ENCODE assay signal across 1 cellular context in the genomic region with DNA sequence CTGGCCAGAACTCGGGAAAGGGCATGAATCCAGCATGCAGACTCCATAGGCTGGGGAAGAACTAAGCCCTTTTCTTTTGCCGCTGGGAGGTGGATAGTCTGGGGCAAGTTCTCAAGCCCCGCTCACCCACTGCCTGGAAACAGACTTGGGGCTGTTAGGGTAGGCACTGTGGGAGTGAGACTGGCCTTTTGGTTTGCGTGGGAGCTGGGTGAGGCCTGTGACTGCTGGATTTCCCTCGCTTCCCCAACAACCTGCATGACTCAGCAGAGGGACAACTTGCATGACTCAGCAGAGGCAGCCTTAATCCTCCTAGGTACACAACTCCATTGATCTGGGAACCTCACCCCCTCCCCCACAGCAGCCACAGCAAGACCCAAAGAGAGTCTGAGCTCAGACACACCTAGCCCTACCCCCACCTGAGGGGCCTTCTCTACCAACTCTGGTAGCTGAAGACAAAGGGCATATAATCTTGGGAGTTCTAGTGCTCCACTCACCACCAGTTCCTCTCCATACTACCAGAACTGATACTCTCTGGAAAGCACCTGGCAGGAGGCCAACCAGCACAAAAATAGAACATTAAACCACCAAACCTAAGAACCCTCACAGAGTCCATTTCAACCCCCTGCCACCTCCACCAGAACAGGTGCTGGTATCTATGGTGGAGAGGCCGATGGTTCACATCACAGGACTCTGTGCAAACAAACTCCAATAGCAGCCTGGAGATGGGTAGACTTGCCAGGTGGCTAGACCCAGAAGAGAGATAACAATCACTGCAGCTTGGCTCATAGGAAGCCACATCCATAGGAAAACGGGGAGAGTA.
A peak's percentile ranks its signal among the peaks of the same experiment; 100 is the strongest.
TF ChIP-seq lines count a peak whose summit lies in the region.

No MANE protein-coding gene starts in this region.

TF ChIP-seq in K562, 482 proteins besides CTCF, POLR2A, EP300 and RAD21 (continued from another document and continues in another):
- TF ChIP-seq, protein P1, sequence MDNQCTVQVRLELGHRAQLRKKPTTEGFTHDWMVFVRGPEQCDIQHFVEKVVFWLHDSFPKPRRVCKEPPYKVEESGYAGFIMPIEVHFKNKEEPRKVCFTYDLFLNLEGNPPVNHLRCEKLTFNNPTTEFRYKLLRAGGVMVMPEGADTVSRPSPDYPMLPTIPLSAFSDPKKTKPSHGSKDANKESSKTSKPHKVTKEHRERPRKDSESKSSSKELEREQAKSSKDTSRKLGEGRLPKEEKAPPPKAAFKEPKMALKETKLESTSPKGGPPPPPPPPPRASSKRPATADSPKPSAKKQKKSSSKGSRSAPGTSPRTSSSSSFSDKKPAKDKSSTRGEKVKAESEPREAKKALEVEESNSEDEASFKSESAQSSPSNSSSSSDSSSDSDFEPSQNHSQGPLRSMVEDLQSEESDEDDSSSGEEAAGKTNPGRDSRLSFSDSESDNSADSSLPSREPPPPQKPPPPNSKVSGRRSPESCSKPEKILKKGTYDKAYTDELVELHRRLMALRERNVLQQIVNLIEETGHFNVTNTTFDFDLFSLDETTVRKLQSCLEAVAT (IDR thresholded peaks at IDR 0.05), result no peak; a peak in 1 of 4 replicates
- TF ChIP-seq ZNF133 (CRISPR knock-in tag; IDR thresholded peaks at IDR 0.05), result no peak
- peak; percentile 82 for TF ChIP-seq ZEB2 (IDR thresholded peaks at IDR 0.05)
- TF ChIP-seq DPF2 (IDR thresholded peaks at IDR 0.05), result peak; percentile 96
- no peak for TF ChIP-seq SRSF9 (IDR thresholded peaks at IDR 0.05; ENCODE audit: borderline replicate concordance, low read depth, low read length)
- TF ChIP-seq, protein P2, sequence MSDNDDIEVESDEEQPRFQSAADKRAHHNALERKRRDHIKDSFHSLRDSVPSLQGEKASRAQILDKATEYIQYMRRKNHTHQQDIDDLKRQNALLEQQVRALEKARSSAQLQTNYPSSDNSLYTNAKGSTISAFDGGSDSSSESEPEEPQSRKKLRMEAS (CRISPR knock-in tag; IDR thresholded peaks at IDR 0.05), result no peak
- no peak for TF ChIP-seq ASH1L (IDR thresholded peaks at IDR 0.05; ENCODE audit: borderline replicate concordance, low read depth, partially characterized antibody)
- no peak for TF ChIP-seq BRF1 (IDR thresholded peaks at IDR 0.05; ENCODE audit: borderline replicate concordance, extremely low read depth, insufficient read length)
- 0 out of 2 replicates have a peak, but pooled peaks have one; percentile 55 for TF ChIP-seq MTA1 (IDR thresholded peaks at IDR 0.05; ENCODE audit: borderline replicate concordance)
- no peak for TF ChIP-seq TSC22D4 (tag; IDR thresholded peaks at IDR 0.05)
- peak; percentile 42; the same call in 1 of the 2 replicates for TF ChIP-seq CREM (IDR thresholded peaks at IDR 0.05; ENCODE audit: low read depth)
- TF ChIP-seq, protein P3, sequence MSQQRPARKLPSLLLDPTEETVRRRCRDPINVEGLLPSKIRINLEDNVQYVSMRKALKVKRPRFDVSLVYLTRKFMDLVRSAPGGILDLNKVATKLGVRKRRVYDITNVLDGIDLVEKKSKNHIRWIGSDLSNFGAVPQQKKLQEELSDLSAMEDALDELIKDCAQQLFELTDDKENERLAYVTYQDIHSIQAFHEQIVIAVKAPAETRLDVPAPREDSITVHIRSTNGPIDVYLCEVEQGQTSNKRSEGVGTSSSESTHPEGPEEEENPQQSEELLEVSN (IDR thresholded peaks at IDR 0.05; ENCODE audit: borderline replicate concordance in 1 of 2, extremely low read depth in 1 of 2, insufficient read depth in 1 of 2, insufficient read length in 1 of 2, low read depth in 1 of 2, low read length in 1 of 2, poor library complexity in 1 of 2, severe bottlenecking in 1 of 2), result peak; percentile 73 to 80
- TF ChIP-seq, protein P4, sequence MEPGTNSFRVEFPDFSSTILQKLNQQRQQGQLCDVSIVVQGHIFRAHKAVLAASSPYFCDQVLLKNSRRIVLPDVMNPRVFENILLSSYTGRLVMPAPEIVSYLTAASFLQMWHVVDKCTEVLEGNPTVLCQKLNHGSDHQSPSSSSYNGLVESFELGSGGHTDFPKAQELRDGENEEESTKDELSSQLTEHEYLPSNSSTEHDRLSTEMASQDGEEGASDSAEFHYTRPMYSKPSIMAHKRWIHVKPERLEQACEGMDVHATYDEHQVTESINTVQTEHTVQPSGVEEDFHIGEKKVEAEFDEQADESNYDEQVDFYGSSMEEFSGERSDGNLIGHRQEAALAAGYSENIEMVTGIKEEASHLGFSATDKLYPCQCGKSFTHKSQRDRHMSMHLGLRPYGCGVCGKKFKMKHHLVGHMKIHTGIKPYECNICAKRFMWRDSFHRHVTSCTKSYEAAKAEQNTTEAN (CRISPR knock-in tag; IDR thresholded peaks at IDR 0.05), result no peak
- TF ChIP-seq, protein P5, sequence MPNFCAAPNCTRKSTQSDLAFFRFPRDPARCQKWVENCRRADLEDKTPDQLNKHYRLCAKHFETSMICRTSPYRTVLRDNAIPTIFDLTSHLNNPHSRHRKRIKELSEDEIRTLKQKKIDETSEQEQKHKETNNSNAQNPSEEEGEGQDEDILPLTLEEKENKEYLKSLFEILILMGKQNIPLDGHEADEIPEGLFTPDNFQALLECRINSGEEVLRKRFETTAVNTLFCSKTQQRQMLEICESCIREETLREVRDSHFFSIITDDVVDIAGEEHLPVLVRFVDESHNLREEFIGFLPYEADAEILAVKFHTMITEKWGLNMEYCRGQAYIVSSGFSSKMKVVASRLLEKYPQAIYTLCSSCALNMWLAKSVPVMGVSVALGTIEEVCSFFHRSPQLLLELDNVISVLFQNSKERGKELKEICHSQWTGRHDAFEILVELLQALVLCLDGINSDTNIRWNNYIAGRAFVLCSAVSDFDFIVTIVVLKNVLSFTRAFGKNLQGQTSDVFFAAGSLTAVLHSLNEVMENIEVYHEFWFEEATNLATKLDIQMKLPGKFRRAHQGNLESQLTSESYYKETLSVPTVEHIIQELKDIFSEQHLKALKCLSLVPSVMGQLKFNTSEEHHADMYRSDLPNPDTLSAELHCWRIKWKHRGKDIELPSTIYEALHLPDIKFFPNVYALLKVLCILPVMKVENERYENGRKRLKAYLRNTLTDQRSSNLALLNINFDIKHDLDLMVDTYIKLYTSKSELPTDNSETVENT (CRISPR knock-in tag; IDR thresholded peaks at IDR 0.05), result no peak
- TF ChIP-seq NR4A1 (CRISPR knock-in tag; IDR thresholded peaks at IDR 0.05), result no peak
- no peak; the same call in 1 of the 2 replicates for TF ChIP-seq NR4A1 (tag; IDR thresholded peaks at IDR 0.05)
- TF ChIP-seq, protein P6, sequence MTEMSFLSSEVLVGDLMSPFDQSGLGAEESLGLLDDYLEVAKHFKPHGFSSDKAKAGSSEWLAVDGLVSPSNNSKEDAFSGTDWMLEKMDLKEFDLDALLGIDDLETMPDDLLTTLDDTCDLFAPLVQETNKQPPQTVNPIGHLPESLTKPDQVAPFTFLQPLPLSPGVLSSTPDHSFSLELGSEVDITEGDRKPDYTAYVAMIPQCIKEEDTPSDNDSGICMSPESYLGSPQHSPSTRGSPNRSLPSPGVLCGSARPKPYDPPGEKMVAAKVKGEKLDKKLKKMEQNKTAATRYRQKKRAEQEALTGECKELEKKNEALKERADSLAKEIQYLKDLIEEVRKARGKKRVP (CRISPR knock-in tag; IDR thresholded peaks at IDR 0.05), result no peak
- no peak for TF ChIP-seq FOXJ3 (CRISPR knock-in tag; IDR thresholded peaks at IDR 0.05)
- no peak for TF ChIP-seq MED1 (CRISPR knock-in tag; IDR thresholded peaks at IDR 0.05; ENCODE audit: borderline replicate concordance)
- TF ChIP-seq, protein P7, sequence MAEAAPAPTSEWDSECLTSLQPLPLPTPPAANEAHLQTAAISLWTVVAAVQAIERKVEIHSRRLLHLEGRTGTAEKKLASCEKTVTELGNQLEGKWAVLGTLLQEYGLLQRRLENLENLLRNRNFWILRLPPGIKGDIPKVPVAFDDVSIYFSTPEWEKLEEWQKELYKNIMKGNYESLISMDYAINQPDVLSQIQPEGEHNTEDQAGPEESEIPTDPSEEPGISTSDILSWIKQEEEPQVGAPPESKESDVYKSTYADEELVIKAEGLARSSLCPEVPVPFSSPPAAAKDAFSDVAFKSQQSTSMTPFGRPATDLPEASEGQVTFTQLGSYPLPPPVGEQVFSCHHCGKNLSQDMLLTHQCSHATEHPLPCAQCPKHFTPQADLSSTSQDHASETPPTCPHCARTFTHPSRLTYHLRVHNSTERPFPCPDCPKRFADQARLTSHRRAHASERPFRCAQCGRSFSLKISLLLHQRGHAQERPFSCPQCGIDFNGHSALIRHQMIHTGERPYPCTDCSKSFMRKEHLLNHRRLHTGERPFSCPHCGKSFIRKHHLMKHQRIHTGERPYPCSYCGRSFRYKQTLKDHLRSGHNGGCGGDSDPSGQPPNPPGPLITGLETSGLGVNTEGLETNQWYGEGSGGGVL (CRISPR knock-in tag; IDR thresholded peaks at IDR 0.05), result no peak
- no peak for TF ChIP-seq PML (IDR thresholded peaks at IDR 0.05; ENCODE audit: low read length)
- TF ChIP-seq HDAC2 (IDR thresholded peaks at IDR 0.05), result peak; percentile 75; the same call in 1 of the 2 replicates
- no peak for TF ChIP-seq RBM22 (IDR thresholded peaks at IDR 0.05; ENCODE audit: low read depth, low read length, poor library complexity, severe bottlenecking)
- 0 out of 2 replicates have a peak, but pooled peaks have one; percentile 24 for TF ChIP-seq CHD2 (IDR thresholded peaks at IDR 0.05; ENCODE audit: low read depth, low read length)
- TF ChIP-seq NELFE (IDR thresholded peaks at IDR 0.05; ENCODE audit: insufficient read depth, insufficient read length), result no peak
- TF ChIP-seq, protein P8, sequence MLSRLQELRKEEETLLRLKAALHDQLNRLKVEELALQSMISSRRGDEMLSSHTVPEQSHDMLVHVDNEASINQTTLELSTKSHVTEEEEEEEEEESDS (CRISPR knock-in tag; IDR thresholded peaks at IDR 0.05), result no peak
- no peak for TF ChIP-seq TGIF2 (CRISPR knock-in tag; IDR thresholded peaks at IDR 0.05)
- TF ChIP-seq, protein P9, sequence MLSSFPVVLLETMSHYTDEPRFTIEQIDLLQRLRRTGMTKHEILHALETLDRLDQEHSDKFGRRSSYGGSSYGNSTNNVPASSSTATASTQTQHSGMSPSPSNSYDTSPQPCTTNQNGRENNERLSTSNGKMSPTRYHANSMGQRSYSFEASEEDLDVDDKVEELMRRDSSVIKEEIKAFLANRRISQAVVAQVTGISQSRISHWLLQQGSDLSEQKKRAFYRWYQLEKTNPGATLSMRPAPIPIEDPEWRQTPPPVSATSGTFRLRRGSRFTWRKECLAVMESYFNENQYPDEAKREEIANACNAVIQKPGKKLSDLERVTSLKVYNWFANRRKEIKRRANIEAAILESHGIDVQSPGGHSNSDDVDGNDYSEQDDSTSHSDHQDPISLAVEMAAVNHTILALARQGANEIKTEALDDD (IDR thresholded peaks at IDR 0.05), result peak; percentile 54; the same call in 1 of the 2 replicates
- TF ChIP-seq, protein P10, sequence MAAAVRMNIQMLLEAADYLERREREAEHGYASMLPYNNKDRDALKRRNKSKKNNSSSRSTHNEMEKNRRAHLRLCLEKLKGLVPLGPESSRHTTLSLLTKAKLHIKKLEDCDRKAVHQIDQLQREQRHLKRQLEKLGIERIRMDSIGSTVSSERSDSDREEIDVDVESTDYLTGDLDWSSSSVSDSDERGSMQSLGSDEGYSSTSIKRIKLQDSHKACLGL (CRISPR knock-in tag; IDR thresholded peaks at IDR 0.05; ENCODE audit: borderline replicate concordance, poor library complexity, severe bottlenecking), result no peak
- TF ChIP-seq POLR3A (IDR thresholded peaks at IDR 0.05; ENCODE audit: borderline replicate concordance, extremely low read depth, insufficient read depth, insufficient read length), result no peak
- no peak for TF ChIP-seq ZNF143 (CRISPR knock-in tag; IDR thresholded peaks at IDR 0.05)
- TF ChIP-seq LEF1 (IDR thresholded peaks at IDR 0.05), result peak; percentile 90
- TF ChIP-seq TCFL5 (CRISPR knock-in tag; conservative IDR thresholded peaks at IDR 0.05), result no peak
- TF ChIP-seq HDGF (IDR thresholded peaks at IDR 0.05), result no peak
- TF ChIP-seq HOXB6 (CRISPR knock-in tag; IDR thresholded peaks at IDR 0.05; ENCODE audit: borderline replicate concordance), result no peak
- no peak for TF ChIP-seq HMG20B (CRISPR knock-in tag; IDR thresholded peaks at IDR 0.05)
- no peak for TF ChIP-seq SLC30A9 (CRISPR knock-in tag; IDR thresholded peaks at IDR 0.05)
- TF ChIP-seq RBBP5 (IDR thresholded peaks at IDR 0.05; ENCODE audit: borderline replicate concordance, insufficient read depth, low read length, poor library complexity, severe bottlenecking), result peak; percentile 29
- TF ChIP-seq ZNF668 (CRISPR knock-in tag; IDR thresholded peaks at IDR 0.05), result no peak
- TF ChIP-seq, protein P11, sequence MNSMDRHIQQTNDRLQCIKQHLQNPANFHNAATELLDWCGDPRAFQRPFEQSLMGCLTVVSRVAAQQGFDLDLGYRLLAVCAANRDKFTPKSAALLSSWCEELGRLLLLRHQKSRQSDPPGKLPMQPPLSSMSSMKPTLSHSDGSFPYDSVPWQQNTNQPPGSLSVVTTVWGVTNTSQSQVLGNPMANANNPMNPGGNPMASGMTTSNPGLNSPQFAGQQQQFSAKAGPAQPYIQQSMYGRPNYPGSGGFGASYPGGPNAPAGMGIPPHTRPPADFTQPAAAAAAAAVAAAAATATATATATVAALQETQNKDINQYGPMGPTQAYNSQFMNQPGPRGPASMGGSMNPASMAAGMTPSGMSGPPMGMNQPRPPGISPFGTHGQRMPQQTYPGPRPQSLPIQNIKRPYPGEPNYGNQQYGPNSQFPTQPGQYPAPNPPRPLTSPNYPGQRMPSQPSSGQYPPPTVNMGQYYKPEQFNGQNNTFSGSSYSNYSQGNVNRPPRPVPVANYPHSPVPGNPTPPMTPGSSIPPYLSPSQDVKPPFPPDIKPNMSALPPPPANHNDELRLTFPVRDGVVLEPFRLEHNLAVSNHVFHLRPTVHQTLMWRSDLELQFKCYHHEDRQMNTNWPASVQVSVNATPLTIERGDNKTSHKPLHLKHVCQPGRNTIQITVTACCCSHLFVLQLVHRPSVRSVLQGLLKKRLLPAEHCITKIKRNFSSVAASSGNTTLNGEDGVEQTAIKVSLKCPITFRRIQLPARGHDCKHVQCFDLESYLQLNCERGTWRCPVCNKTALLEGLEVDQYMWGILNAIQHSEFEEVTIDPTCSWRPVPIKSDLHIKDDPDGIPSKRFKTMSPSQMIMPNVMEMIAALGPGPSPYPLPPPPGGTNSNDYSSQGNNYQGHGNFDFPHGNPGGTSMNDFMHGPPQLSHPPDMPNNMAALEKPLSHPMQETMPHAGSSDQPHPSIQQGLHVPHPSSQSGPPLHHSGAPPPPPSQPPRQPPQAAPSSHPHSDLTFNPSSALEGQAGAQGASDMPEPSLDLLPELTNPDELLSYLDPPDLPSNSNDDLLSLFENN (IDR thresholded peaks at IDR 0.05; ENCODE audit: low read depth in 2 of 2, low read length in 2 of 2), result no peak
- no peak for TF ChIP-seq ZNF41 (CRISPR knock-in tag; conservative IDR thresholded peaks at IDR 0.05)
- no peak for TF ChIP-seq ZSCAN32 (CRISPR knock-in tag; IDR thresholded peaks at IDR 0.05)
- TF ChIP-seq ZNF140 (CRISPR knock-in tag; IDR thresholded peaks at IDR 0.05), result no peak
- no peak for TF ChIP-seq ELF4 (CRISPR knock-in tag; IDR thresholded peaks at IDR 0.05)
- TF ChIP-seq, protein P12, sequence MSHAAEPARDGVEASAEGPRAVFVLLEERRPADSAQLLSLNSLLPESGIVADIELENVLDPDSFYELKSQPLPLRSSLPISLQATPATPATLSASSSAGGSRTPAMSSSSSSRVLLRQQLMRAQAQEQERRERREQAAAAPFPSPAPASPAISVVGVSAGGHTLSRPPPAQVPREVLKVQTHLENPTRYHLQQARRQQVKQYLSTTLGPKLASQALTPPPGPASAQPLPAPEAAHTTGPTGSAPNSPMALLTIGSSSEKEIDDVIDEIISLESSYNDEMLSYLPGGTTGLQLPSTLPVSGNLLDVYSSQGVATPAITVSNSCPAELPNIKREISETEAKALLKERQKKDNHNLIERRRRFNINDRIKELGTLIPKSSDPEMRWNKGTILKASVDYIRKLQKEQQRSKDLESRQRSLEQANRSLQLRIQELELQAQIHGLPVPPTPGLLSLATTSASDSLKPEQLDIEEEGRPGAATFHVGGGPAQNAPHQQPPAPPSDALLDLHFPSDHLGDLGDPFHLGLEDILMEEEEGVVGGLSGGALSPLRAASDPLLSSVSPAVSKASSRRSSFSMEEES (CRISPR knock-in tag; IDR thresholded peaks at IDR 0.05), result no peak
